9 cellular contexts compared by ENCODE assay signal in the genomic region with DNA sequence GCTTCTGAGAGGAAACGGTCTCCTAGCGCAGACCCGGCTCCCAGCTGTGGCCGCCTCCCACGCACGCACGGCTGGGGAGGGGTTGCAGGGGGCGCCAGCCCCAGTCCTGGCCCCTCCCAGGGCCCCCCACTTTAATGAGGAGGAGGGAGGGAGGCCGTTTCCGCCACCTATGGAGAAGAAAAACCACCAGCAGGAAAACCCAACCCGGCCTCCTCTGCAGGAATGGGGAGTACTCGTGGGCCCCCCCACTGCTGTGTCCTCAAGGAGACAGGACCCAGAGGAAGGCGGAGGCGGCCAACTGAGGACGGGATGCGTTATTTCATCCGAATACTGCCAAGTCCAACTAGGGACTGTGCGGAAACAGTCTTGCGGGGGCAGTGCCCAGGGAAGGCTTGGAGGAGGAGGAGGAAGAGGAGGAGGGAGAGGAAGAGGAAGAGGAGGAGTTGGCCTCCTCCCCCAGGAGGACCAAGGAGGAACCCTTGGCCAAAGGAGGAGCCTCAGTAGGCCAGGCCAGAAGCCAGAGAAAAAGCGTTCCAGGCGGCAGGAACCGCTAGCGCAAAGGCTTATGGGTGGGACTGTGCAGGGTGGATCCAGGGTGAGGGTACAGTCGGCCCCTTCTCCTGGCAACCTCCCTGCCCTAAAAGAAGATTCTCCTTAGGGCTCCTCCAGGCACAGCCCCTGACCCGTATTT. TPM values are rescaled to one million over a fixed set of nuclear protein-coding genes. Genes with fewer than 3 reads are reported as not detected.
A peak's percentile ranks its signal among the peaks of the same experiment; 100 is the strongest.
DNase-seq lines count a peak whose midpoint lies in the region; ATAC-seq, FAIRE-seq and TF ChIP-seq lines count a peak whose summit lies in the region.
"Had no signal": no experiment of that assay in that cellular context is flagged by ENCODE, and none has a peak within 500 bp of the region (broad histone marks: within the 10 kb centered on the region; RNA-seq: fewer than 3 reads in every experiment).

No MANE protein-coding gene starts in this region.

- H3K4me3 Mint-ChIP-seq in nephron progenitor cell = peak overlapping the region; percentile 65
- H3K4me3 Mint-ChIP-seq: activated B cell treated with CpG ODN at 0.5 μM for 24 hours had no signal

- TF ChIP-seq CTCF in RWPE2 (IDR thresholded peaks at IDR 0.05; ENCODE audit: poor library complexity, severe bottlenecking) (no peak), endothelial cell of umbilical vein (IDR thresholded peaks at IDR 0.05; ENCODE audit: extremely low read depth in 1 of 2, insufficient read depth in 1 of 2, low read depth in 1 of 2, low read length in 2 of 2) (no peak), nephron progenitor cell (IDR thresholded peaks at IDR 0.05) (no peak), foreskin keratinocyte (conservative IDR thresholded peaks at IDR 0.05) (no peak)

- peak overlapping the region; percentile 41 for H3K4me2 ChIP-seq in endothelial cell of umbilical vein (ENCODE audit: insufficient read depth, low read length)

- intact Hi-C loops in endothelial cell of umbilical vein (cut with micrococcal nuclease) = no loop called here

- FAIRE-seq in endothelial cell of umbilical vein (lab: Jason Lieb, UNC) = peak; percentile 96

- DNase-seq in H4 (ENCODE audit: low spot score) (peak; percentile 86), RWPE2 (ENCODE audit: low spot score) (peak; percentile 62), endothelial cell of umbilical vein (ENCODE audit: low read depth, low spot score) (peak; percentile 76), nephron progenitor cell (peak; percentile 37), kidney tubule cell (ENCODE audit: low spot score) (no peak), foreskin keratinocyte (no peak)
- DNase-seq: activated B cell treated with CpG ODN at 0.5 μM for 24 hours had no signal

- peak overlapping the region; percentile 51 for H2AFZ ChIP-seq in endothelial cell of umbilical vein (ENCODE audit: low read depth, low read length)

- CTCF ChIA-PET in endothelial cell of umbilical vein (lab: Charles Lee) = interaction anchor here (1.0 to 11.1 kb wide), 12 partner anchors 10 to 223 kb away, joined by 3 to 160 read pairs (median 8); partner anchors contain the start of genes GDF15 and JUND

- peak overlapping the region; percentile 51 for H3K27ac Mint-ChIP-seq in nephron progenitor cell
- H3K27ac Mint-ChIP-seq: activated B cell treated with CpG ODN at 0.5 μM for 24 hours had no signal

- POLR2A ChIA-PET in endothelial cell of umbilical vein (lab: Charles Lee) = interaction anchor here (5.8 kb wide), 1 partner anchor 135 kb away, joined by 58 read pairs; the partner anchor contains the start of gene JUND

- dilution Hi-C loops in endothelial cell of umbilical vein (cut with MboI; ENCODE audit: extremely low pct_ligation_motif_present, low sequenced_read_pairs) = no loop called here

- H3K9me3 ChIP-seq in RWPE2 (ENCODE audit: severe bottlenecking) (no peaks in the 10 kb centered on the region), endothelial cell of umbilical vein (replicated peaks; ENCODE audit: control insufficient read depth, insufficient read depth, low read length) (no peaks in the 10 kb centered on the region)

- TF ChIP-seq POLR2A in endothelial cell of umbilical vein (IDR thresholded peaks at IDR 0.05; ENCODE audit: low read depth, low read length) = peak; percentile 92

- peaks cover 3% of the 10 kb centered on the region for H3K4me1 ChIP-seq in RWPE2 (ENCODE audit: insufficient read depth, poor library complexity, severe bottlenecking)
- H3K4me1 ChIP-seq in endothelial cell of umbilical vein (ENCODE audit: control insufficient read depth, extremely low read depth, insufficient read depth, low read length) = peaks cover 39% of the 10 kb centered on the region
- peaks cover 5% of the 10 kb centered on the region for H3K4me1 ChIP-seq in foreskin keratinocyte

- no peaks in the 10 kb centered on the region for H3K36me3 ChIP-seq in RWPE2 (ENCODE audit: low read depth)
- no peaks in the 10 kb centered on the region for H3K36me3 ChIP-seq in endothelial cell of umbilical vein (ENCODE audit: control insufficient read depth in 2 of 2, extremely low read depth in 1 of 2, insufficient read depth in 2 of 2, low read length in 2 of 2)

- no peak overlapping the region for H3K4me3 ChIP-seq in RWPE2 (ENCODE audit: severe bottlenecking)
- peak overlapping the region in 1 of 3 experiments; percentile 26 for H3K4me3 ChIP-seq in endothelial cell of umbilical vein (replicated peaks in 1 of 3; ENCODE audit: insufficient read depth in 1 of 3, low read depth in 1 of 3, low read length in 3 of 3)

- H3K27ac ChIP-seq in RWPE2 (ENCODE audit: poor library complexity, severe bottlenecking) (no peak overlapping the region), endothelial cell of umbilical vein (ENCODE audit: insufficient read depth, low read depth, low read length) (peak overlapping the region; percentile 98), foreskin keratinocyte (no peak overlapping the region)

- H3K27me3 ChIP-seq in RWPE2 (ENCODE audit: insufficient read depth, poor library complexity, severe bottlenecking) = no peaks in the 10 kb centered on the region
- no peaks in the 10 kb centered on the region for H3K27me3 ChIP-seq in endothelial cell of umbilical vein (ENCODE audit: control insufficient read depth in 2 of 2, insufficient read depth in 2 of 2, low read length in 2 of 2)
- no peaks in the 10 kb centered on the region for H3K27me3 ChIP-seq in foreskin keratinocyte

- TSS peak; percentile 55 for BruUV-seq in endothelial cell of umbilical vein (replicated peaks; lab: Mats Ljungman, UMichigan)

- H4K20me1 ChIP-seq in endothelial cell of umbilical vein (replicated peaks; ENCODE audit: control insufficient read depth, extremely low read depth, insufficient read depth, low read length) = no peaks in the 10 kb centered on the region

- ATAC-seq in RWPE2 (ENCODE audit: low read depth) (no peak), GM19328 (IDR thresholded peaks at IDR 0.05; ENCODE audit: unreplicated experiment) (no peak), foreskin keratinocyte (no peak), GM21360 (IDR thresholded peaks at IDR 0.05; ENCODE audit: unreplicated experiment) (no peak)

- H3K27me3 Mint-ChIP-seq in nephron progenitor cell (ENCODE audit: low read depth, poor library complexity) = peaks cover 30% of the 10 kb centered on the region

- H3K4me1 Mint-ChIP-seq in nephron progenitor cell = peaks cover 55% of the 10 kb centered on the region

- H3K9me1 ChIP-seq in endothelial cell of umbilical vein (replicated peaks; ENCODE audit: control insufficient read depth, extremely low read depth, insufficient read depth, low read length) = no peaks in the 10 kb centered on the region

- no peaks in the 10 kb centered on the region for H3K36me3 Mint-ChIP-seq in nephron progenitor cell (ENCODE audit: low read depth)

- peaks cover 11% of the 10 kb centered on the region for H3K79me2 ChIP-seq in endothelial cell of umbilical vein (ENCODE audit: control insufficient read depth, insufficient read depth, low read length)

- H3K9me3 Mint-ChIP-seq in nephron progenitor cell = no peaks in the 10 kb centered on the region
- H3K9me3 Mint-ChIP-seq: activated B cell treated with CpG ODN at 0.5 μM for 24 hours had no signal

- H3K9ac ChIP-seq in endothelial cell of umbilical vein (replicated peaks; ENCODE audit: extremely low read depth, insufficient read depth, low read length) = no peak overlapping the region

RNA-seq across cellular contexts. Expression of gene SSBP4, which starts 3.9 kb away (rescaled TPM):
- 44.6 and 60.9 TPM in 2 replicates for total RNA-seq in H4 (2014; rRNA removed; shearing (Covaris generic))
- total RNA-seq in endothelial cell of umbilical vein (140 and 151 TPM in 2 replicates), foreskin keratinocyte (46.3 and 48.7 TPM in 2 replicates)
- polyA plus RNA-seq in endothelial cell of umbilical vein (89.6 and 116 TPM in 2 replicates), foreskin keratinocyte (54.0 and 65.3 TPM in 2 replicates)
- 43.5 and 75.7 TPM in 2 replicates for polyA plus RNA-seq in endothelial cell of umbilical vein (2011; cell fraction: cytosol; rRNA removed)
- polyA plus RNA-seq in endothelial cell of umbilical vein (2011; cell fraction: nucleus; rRNA removed) = 116 and 121 TPM in 2 replicates
- polyA plus RNA-seq in endothelial cell of umbilical vein (2012) = 50.5 and 101 TPM in 2 replicates
- polyA minus RNA-seq in endothelial cell of umbilical vein = 12.7 and 21.8 TPM in 2 replicates
- polyA minus RNA-seq in endothelial cell of umbilical vein (2011; cell fraction: cytosol; rRNA and poly(A)+ RNA removed) = 32.1 TPM
- 27.4 and 63.5 TPM in 2 replicates for polyA minus RNA-seq in endothelial cell of umbilical vein (2011; cell fraction: nucleus; rRNA and poly(A)+ RNA removed)

RNA-seq across cellular contexts. Expression of gene LRRC25, which starts 17.9 kb away (rescaled TPM):
- 0.06 and 0.35 TPM in 2 replicates for total RNA-seq in H4 (2014; rRNA removed; shearing (Covaris generic))
- not detected in 2 replicates for total RNA-seq in endothelial cell of umbilical vein
- polyA plus RNA-seq in endothelial cell of umbilical vein = not detected in 2 replicates
- not detected in 2 replicates for polyA plus RNA-seq in endothelial cell of umbilical vein (2011; cell fraction: cytosol; rRNA removed)
- not detected in 2 replicates for polyA plus RNA-seq in endothelial cell of umbilical vein (2011; cell fraction: nucleus; rRNA removed)
- polyA plus RNA-seq in endothelial cell of umbilical vein (2012) = not detected in 2 replicates
- polyA minus RNA-seq in endothelial cell of umbilical vein = not detected in 2 replicates
- not detected for polyA minus RNA-seq in endothelial cell of umbilical vein (2011; cell fraction: cytosol; rRNA and poly(A)+ RNA removed)
- not detected in 2 replicates for polyA minus RNA-seq in endothelial cell of umbilical vein (2011; cell fraction: nucleus; rRNA and poly(A)+ RNA removed)
- total RNA-seq in foreskin keratinocyte = not detected in 2 replicates
- not detected in 2 replicates for polyA plus RNA-seq in foreskin keratinocyte

RNA-seq across cellular contexts. Expression of gene ISYNA1, which starts 22.6 kb away (rescaled TPM):
- total RNA-seq in H4 (2014; rRNA removed; shearing (Covaris generic)) = 0.33 and 0.45 TPM in 2 replicates
- total RNA-seq in endothelial cell of umbilical vein = 70.2 and 74.1 TPM in 2 replicates
- 69.0 and 85.0 TPM in 2 replicates for polyA plus RNA-seq in endothelial cell of umbilical vein
- 32.0 and 38.7 TPM in 2 replicates for polyA plus RNA-seq in endothelial cell of umbilical vein (2011; cell fraction: cytosol; rRNA removed)
- polyA plus RNA-seq in endothelial cell of umbilical vein (2011; cell fraction: nucleus; rRNA removed) = 145 and 173 TPM in 2 replicates
- polyA plus RNA-seq in endothelial cell of umbilical vein (2012) = 38.7 and 63.2 TPM in 2 replicates
- polyA minus RNA-seq in endothelial cell of umbilical vein = 26.2 and 34.8 TPM in 2 replicates
- polyA minus RNA-seq in endothelial cell of umbilical vein (2011; cell fraction: cytosol; rRNA and poly(A)+ RNA removed) = not detected
- polyA minus RNA-seq in endothelial cell of umbilical vein (2011; cell fraction: nucleus; rRNA and poly(A)+ RNA removed) = 12.2 and 26.3 TPM in 2 replicates
- 16.5 and 19.9 TPM in 2 replicates for total RNA-seq in foreskin keratinocyte
- polyA plus RNA-seq in foreskin keratinocyte = 22.1 and 23.2 TPM in 2 replicates

RNA-seq across cellular contexts. Expression of gene GDF15, which starts 29.4 kb away (rescaled TPM):
- 376 and 378 TPM in 2 replicates for total RNA-seq in H4 (2014; rRNA removed; shearing (Covaris generic))
- 140 and 165 TPM in 2 replicates for total RNA-seq in endothelial cell of umbilical vein
- polyA plus RNA-seq in endothelial cell of umbilical vein = 206 and 343 TPM in 2 replicates
- 74.9 and 137 TPM in 2 replicates for polyA plus RNA-seq in endothelial cell of umbilical vein (2011; cell fraction: cytosol; rRNA removed)
- polyA plus RNA-seq in endothelial cell of umbilical vein (2011; cell fraction: nucleus; rRNA removed) = 58.6 and 63.6 TPM in 2 replicates
- polyA plus RNA-seq in endothelial cell of umbilical vein (2012) = 252 and 264 TPM in 2 replicates
- polyA minus RNA-seq in endothelial cell of umbilical vein = 30.7 and 37.6 TPM in 2 replicates
- polyA minus RNA-seq in endothelial cell of umbilical vein (2011; cell fraction: cytosol; rRNA and poly(A)+ RNA removed) = 27.1 TPM
- polyA minus RNA-seq in endothelial cell of umbilical vein (2011; cell fraction: nucleus; rRNA and poly(A)+ RNA removed) = 12.8 and 28.4 TPM in 2 replicates
- total RNA-seq in foreskin keratinocyte = 0.34 and 0.67 TPM in 2 replicates
- polyA plus RNA-seq in foreskin keratinocyte = 0.48 and 0.57 TPM in 2 replicates
- total RNA-seq: activated B cell treated with CpG ODN at 0.5 μM for 24 hours had no signal

Comparison
In these comparisons a context has a peak if more than half of its experiments do, and no peak if none do; other contexts are left out.
1. DNase-seq: peak in H4 (single experiment), RWPE2 (single experiment), endothelial cell of umbilical vein (single experiment) and nephron progenitor cell (single experiment); none in kidney tubule cell (single experiment) and foreskin keratinocyte (0 of 2).
2. RNA of gene ISYNA1, which starts 22.6 kb away (total RNA-seq): 70.2 to 74.1 TPM in endothelial cell of umbilical vein and 16.5 to 19.9 TPM in foreskin keratinocyte; 0.33 to 0.45 TPM in H4; every median in the first group is over 10 times any median in the second.